In genomic region chr7:44140341-44140740, GRCh38 we compare ENCODE assay signal across 30 cellular contexts. TPM values are rescaled to one million over a fixed set of nuclear protein-coding genes. Genes with fewer than 3 reads are reported as not detected.
DNase-seq lines count a peak whose midpoint lies in the region; ATAC-seq and TF ChIP-seq lines count a peak whose summit lies in the region.
"Had no signal": no experiment of that assay in that cellular context is flagged by ENCODE, and none has a peak within 500 bp of the region (broad histone marks: within the 10 kb centered on the region; RNA-seq: fewer than 3 reads in every experiment).

No MANE protein-coding gene starts in this region.

- H3K9ac ChIP-seq in endodermal cell (ENCODE audit: extremely low read depth, low read length, poor library complexity, severe bottlenecking) (no peak overlapping the region), mesendoderm (ENCODE audit: low read length) (no peak overlapping the region)
- H3K9ac ChIP-seq: BLaER1 treated with 17β-estradiol and CSF1 and Interleukin-3, amounts not matched to agents 10 nM and 100 nM; GM23248 had no signal

- no peak overlapping the region for H2BK15ac ChIP-seq in mesendoderm (replicated peaks; ENCODE audit: low read depth)

- H3K79me2 ChIP-seq in mesendoderm (ENCODE audit: control insufficient read depth, insufficient read depth, low read length): no peaks in the 10 kb centered on the region

- DNase-seq in left ventricle myocardium inferior (no peak), Right ventricle myocardium superior (no peak), endodermal cell (no peak), mesendoderm (no peak), spleen (peak; percentile 59), left colon (no peak), RWPE1 (ENCODE audit: low spot score) (no peak)
- no peak for DNase-seq in effector memory CD8-positive, alpha-beta T cell
- DNase-seq: AML-193; CD4-positive, alpha-beta memory T cell; COR-L47; DMS53; GM23248; H9; KBM-7; NCI-H1105 treated with DMSO at 0.1 percent for 48 hours; NCI-H2029; NCI-H446; NCI-H526; NCI-H82; NK-92 treated with Interleukin-12 subunit alpha and Interleukin-12 subunit beta, amount 100 ng/mL, for 24 hours; PC-3; SHP77 had no signal

- POLR2A ChIA-PET in RWPE1 (lab: Yijun Ruan, JAX; ENCODE audit: low non-redundant PET): no interaction called here

- no peak overlapping the region for H3K23ac ChIP-seq in mesendoderm (ENCODE audit: low read length)

- H3K56ac ChIP-seq in mesendoderm (ENCODE audit: low read length): no peak overlapping the region

- no peak overlapping the region for H4K8ac ChIP-seq in mesendoderm (ENCODE audit: low read depth, low read length)

- H2AK5ac ChIP-seq in mesendoderm (ENCODE audit: low read length): peak overlapping the region; percentile 11

- H3K36me3 ChIP-seq in left ventricle myocardium inferior: no peaks in the 10 kb centered on the region
- H3K36me3 ChIP-seq in endodermal cell (ENCODE audit: control insufficient read depth, insufficient read depth, low read length): peaks cover 3% of the 10 kb centered on the region
- H3K36me3 ChIP-seq in mesendoderm (ENCODE audit: control insufficient read depth, insufficient read depth, low read length): no peaks in the 10 kb centered on the region
- H3K36me3 ChIP-seq in spleen: no peaks in the 10 kb centered on the region
- H3K36me3 ChIP-seq: BLaER1 treated with 17β-estradiol and CSF1 and Interleukin-3, amounts not matched to agents 10 nM and 100 nM had no signal

- H3K4ac ChIP-seq in mesendoderm (ENCODE audit: low read depth, low read length): no peak overlapping the region

- H3K9me3 ChIP-seq in left ventricle myocardium inferior (replicated peaks) (no peaks in the 10 kb centered on the region), endodermal cell (ENCODE audit: control insufficient read depth, low read length) (no peaks in the 10 kb centered on the region), spleen (no peaks in the 10 kb centered on the region)
- H3K9me3 ChIP-seq: A549; BLaER1 treated with 17β-estradiol and CSF1 and Interleukin-3, amounts not matched to agents 10 nM and 100 nM had no signal

- H3K18ac ChIP-seq in mesendoderm (ENCODE audit: low read length): no peak overlapping the region

- no peak for ATAC-seq in Right ventricle myocardium superior (ENCODE audit: poor library complexity)
- no peak for ATAC-seq in left colon
- no peak for ATAC-seq in effector memory CD8-positive, alpha-beta T cell (replicated peaks)
- ATAC-seq: A549, PC-3 had no signal

- H3K4me1 ChIP-seq in left ventricle myocardium inferior: peaks cover 27% of the 10 kb centered on the region
- H3K4me1 ChIP-seq in endodermal cell (ENCODE audit: control insufficient read depth, insufficient read depth, low read length): peaks cover 9% of the 10 kb centered on the region
- peaks cover 7% of the 10 kb centered on the region for H3K4me1 ChIP-seq in mesendoderm (ENCODE audit: control insufficient read depth, low read depth, low read length)
- H3K4me1 ChIP-seq in spleen: peaks cover 1 to 6% (median 4%) of the 10 kb centered on the region in 6 donors
- H3K4me1 ChIP-seq: A549 had no signal

- TF ChIP-seq CTCF in left ventricle myocardium inferior (IDR thresholded peaks at IDR 0.05; ENCODE audit: borderline replicate concordance) (no peak), endodermal cell (conservative IDR thresholded peaks at IDR 0.05) (no peak), spleen (IDR thresholded peaks at IDR 0.05 in 8 of 11, conservative IDR thresholded peaks at IDR 0.05 in 3 of 11) (no peak), RWPE1 (conservative IDR thresholded peaks at IDR 0.05; ENCODE audit: low read depth) (no peak)

- H3K4me3 Mint-ChIP-seq in endodermal cell: no peak overlapping the region
- no peak overlapping the region for H3K4me3 Mint-ChIP-seq in effector memory CD8-positive, alpha-beta T cell
- H3K4me3 Mint-ChIP-seq: CD4-positive, alpha-beta memory T cell had no signal

- H3K36me3 Mint-ChIP-seq in endodermal cell (ENCODE audit: low read depth): no peaks in the 10 kb centered on the region
- H3K36me3 Mint-ChIP-seq in effector memory CD8-positive, alpha-beta T cell (ENCODE audit: insufficient read depth): no peaks in the 10 kb centered on the region
- H3K36me3 Mint-ChIP-seq: CD4-positive, alpha-beta memory T cell had no signal

- no peak overlapping the region for H3K27ac Mint-ChIP-seq in endodermal cell
- H3K27ac Mint-ChIP-seq in effector memory CD8-positive, alpha-beta T cell: peak overlapping the region in 1 of 2 donors; percentile 15
- H3K27ac Mint-ChIP-seq: CD4-positive, alpha-beta memory T cell; H9 had no signal

- peak overlapping the region; percentile 59 for H3K4me3 ChIP-seq in left ventricle myocardium inferior
- peak overlapping the region; percentile 72 for H3K4me3 ChIP-seq in endodermal cell (ENCODE audit: low read length)
- no peak overlapping the region for H3K4me3 ChIP-seq in mesendoderm (ENCODE audit: low read length)
- H3K4me3 ChIP-seq in spleen: no peak overlapping the region
- H3K4me3 ChIP-seq: A549; BLaER1 treated with 17β-estradiol and CSF1 and Interleukin-3, amounts not matched to agents 10 nM and 100 nM; GM23248 had no signal

- H3K79me1 ChIP-seq in mesendoderm (ENCODE audit: low read length): no peaks in the 10 kb centered on the region

- CTCF ChIA-PET in RWPE1 (lab: Yijun Ruan, JAX): no interaction called here

- intact Hi-C loops in left ventricle myocardium inferior (cut with micrococcal nuclease): no loop called here
- intact Hi-C loops in Right ventricle myocardium superior (cut with DNase I): no loop called here
- intact Hi-C loops in spleen (cut with DNase I; ENCODE audit: low total_unique reads): no loop called here
- intact Hi-C loops in left colon (cut with DNase I, micrococcal nuclease): no loop called here

- no peak overlapping the region for H3K4me2 ChIP-seq in mesendoderm (ENCODE audit: low read length)
- H3K4me2 ChIP-seq: A549 had no signal

- no peak overlapping the region for H2BK120ac ChIP-seq in mesendoderm (ENCODE audit: low read depth, low read length)

- H2BK5ac ChIP-seq in mesendoderm (ENCODE audit: low read length): no peak overlapping the region

- H4K5ac ChIP-seq in mesendoderm (ENCODE audit: low read length): no peak overlapping the region

- H3K27ac ChIP-seq in left ventricle myocardium inferior (replicated peaks) (peak overlapping the region; percentile 63), endodermal cell (ENCODE audit: low read depth, low read length) (no peak overlapping the region), mesendoderm (ENCODE audit: low read depth, low read length) (no peak overlapping the region), spleen (no peak overlapping the region), RWPE1 (no peak overlapping the region)
- H3K27ac ChIP-seq: A549; BLaER1 treated with 17β-estradiol and CSF1 and Interleukin-3, amounts not matched to agents 10 nM and 100 nM; GM23248 had no signal

- 90% methylated on average over 10 of the region's 10 CpGs; no CpG with 5 or more reads in 1 of the 2 experiments for WGBS in endodermal cell (ENCODE audit: insufficient coverage in 1 of 2, insufficient read length in 1 of 2), 2 experiments
- no CpG with 5 or more reads among the region's 10 CpGs for WGBS in mesendoderm (ENCODE audit: extremely low coverage, insufficient coverage, low lambda C conversion rate)
- 77 to 93% (median 82%) methylated on average over 8 to 10 of the region's 10 CpGs for WGBS in spleen, 5 donors

- H3K9me3 Mint-ChIP-seq in endodermal cell: no peaks in the 10 kb centered on the region
- H3K9me3 Mint-ChIP-seq in effector memory CD8-positive, alpha-beta T cell: no peaks in the 10 kb centered on the region
- H3K9me3 Mint-ChIP-seq: CD4-positive, alpha-beta memory T cell; H9 had no signal

- peaks cover 2% of the 10 kb centered on the region for H3K27me3 ChIP-seq in left ventricle myocardium inferior (ENCODE audit: low read depth)
- peaks cover 20% of the 10 kb centered on the region for H3K27me3 ChIP-seq in endodermal cell (ENCODE audit: control insufficient read depth, insufficient read depth, low read length, poor library complexity, severe bottlenecking)
- H3K27me3 ChIP-seq in mesendoderm (ENCODE audit: insufficient read depth, low read length, poor library complexity): no peaks in the 10 kb centered on the region
- H3K27me3 ChIP-seq in spleen (replicated peaks in 1 of 7): peaks cover 0 to 12% (median 2%) of the 10 kb centered on the region in 7 donors

- TF ChIP-seq POLR2A in spleen (IDR thresholded peaks at IDR 0.05): no peak

- H3K27me3 Mint-ChIP-seq in endodermal cell (ENCODE audit: insufficient read depth): peaks cover 42% of the 10 kb centered on the region
- H3K27me3 Mint-ChIP-seq in effector memory CD8-positive, alpha-beta T cell: peaks cover 13 to 35% of the 10 kb centered on the region in 2 donors

- peaks cover 7% of the 10 kb centered on the region for H3K4me1 Mint-ChIP-seq in endodermal cell
- peaks cover 0 to 4% of the 10 kb centered on the region in 2 donors for H3K4me1 Mint-ChIP-seq in effector memory CD8-positive, alpha-beta T cell (ENCODE audit: low read depth in 2 of 2)

RNA-seq across cellular contexts. Expression of gene MYL7, which starts 0.8 kb away (rescaled TPM):
- total RNA-seq in left ventricle myocardium inferior: 518 TPM
- 2,290 TPM for total RNA-seq in Right ventricle myocardium superior
- total RNA-seq in endodermal cell: 100 to 1,000 TPM; 115 to 120 TPM
- polyA plus RNA-seq in endodermal cell (2013, experiment 1 of 2): 102 TPM
- polyA plus RNA-seq in endodermal cell (2013, experiment 2 of 2): 140 TPM
- polyA plus RNA-seq in mesendoderm (2013, experiment 1 of 2): 75.9 TPM
- polyA plus RNA-seq in mesendoderm (2013, experiment 2 of 2): 75.4 TPM
- 1 to 10 TPM in 1 of 7 donors, not detected in 6; 1.6 TPM for total RNA-seq in spleen
- polyA plus RNA-seq in spleen: under 1 TPM in 1 of 3 donors, not detected in 2; 0.22 TPM
- total RNA-seq in left colon: not detected
- total RNA-seq: CD4-positive, alpha-beta memory T cell; Daoy; GM23248; LHCN-M2; MCF 10A; PC-3; SK-MEL-5 had no signal
- polyA plus RNA-seq: A549; CD4-positive, alpha-beta memory T cell; GM23248 had no signal

RNA-seq across cellular contexts. Expression of gene POLD2, which starts 17.0 kb away (rescaled TPM):
- total RNA-seq in left ventricle myocardium inferior (78.0 TPM), Right ventricle myocardium superior (75.3 TPM), endodermal cell (100 to 1,000 TPM; 127 to 141 TPM), spleen (10 to 100 TPM; 31.9 to 73.0 (median 40.9) TPM), left colon (10 to 100 TPM; 40.5 to 57.0 TPM)
- polyA plus RNA-seq in endodermal cell (2013, experiment 1 of 2): 118 TPM
- 108 TPM for polyA plus RNA-seq in endodermal cell (2013, experiment 2 of 2)
- polyA plus RNA-seq in mesendoderm (2013, experiment 1 of 2): 123 TPM
- polyA plus RNA-seq in mesendoderm (2013, experiment 2 of 2): 124 TPM
- 10 to 100 TPM; 53.7 to 79.1 (median 69.4) TPM for polyA plus RNA-seq in spleen

RNA-seq across cellular contexts. Expression of gene AEBP1, which starts 36.2 kb away (rescaled TPM):
- total RNA-seq in left ventricle myocardium inferior (20.5 TPM), Right ventricle myocardium superior (12.4 TPM), endodermal cell (10 to 100 TPM; 55.2 to 65.8 TPM), spleen (100 to 1,000 TPM in 2 of 7 donors, 10 to 100 TPM in 5; 67.5 to 106 (median 88.3) TPM), left colon (10 to 100 TPM; 20.1 to 59.6 TPM)
- polyA plus RNA-seq in endodermal cell (2013, experiment 1 of 2): 52.9 TPM
- 51.0 TPM for polyA plus RNA-seq in endodermal cell (2013, experiment 2 of 2)
- polyA plus RNA-seq in mesendoderm (2013, experiment 1 of 2): 19.7 TPM
- 20.4 TPM for polyA plus RNA-seq in mesendoderm (2013, experiment 2 of 2)
- 10 to 100 TPM; 41.3 to 71.7 (median 49.7) TPM for polyA plus RNA-seq in spleen
- total RNA-seq: Daoy, LHCN-M2, MCF 10A, PC-3, SK-MEL-5 had no signal
- polyA plus RNA-seq: A549 had no signal

RNA-seq across cellular contexts. Expression of gene GCK, which starts 48.9 kb away (rescaled TPM):
- total RNA-seq in left ventricle myocardium inferior: 0.49 TPM
- 1.3 TPM for total RNA-seq in Right ventricle myocardium superior
- total RNA-seq in endodermal cell: under 1 TPM; 0.29 to 0.48 TPM
- polyA plus RNA-seq in endodermal cell (2013, experiment 1 of 2): 5.4 TPM
- 5.5 TPM for polyA plus RNA-seq in endodermal cell (2013, experiment 2 of 2)
- polyA plus RNA-seq in mesendoderm (2013, experiment 1 of 2): 3.5 TPM
- 3.7 TPM for polyA plus RNA-seq in mesendoderm (2013, experiment 2 of 2)
- total RNA-seq in spleen: 1 to 10 TPM in 1 of 7 donors, under 1 TPM in 3, not detected in 3; 0.29 to 1.6 (median 0.49) TPM
- 1 to 10 TPM in 2 of 3 donors, under 1 TPM in 1; 0.55 to 1.7 (median 1.2) TPM for polyA plus RNA-seq in spleen
- under 1 TPM; 0.15 to 0.22 TPM for total RNA-seq in left colon
- total RNA-seq: G401, LHCN-M2, MCF 10A, PC-3, SK-MEL-5 had no signal

RNA-seq across cellular contexts. Expression of gene POLM, which starts 58.0 kb away (rescaled TPM):
- 12.4 TPM for total RNA-seq in left ventricle myocardium inferior
- 15.5 TPM for total RNA-seq in Right ventricle myocardium superior
- total RNA-seq in endodermal cell: 10 to 100 TPM; 23.6 to 27.0 TPM
- polyA plus RNA-seq in endodermal cell (2013, experiment 1 of 2): 17.6 TPM
- polyA plus RNA-seq in endodermal cell (2013, experiment 2 of 2): 16.5 TPM
- 5.5 TPM for polyA plus RNA-seq in mesendoderm (2013, experiment 1 of 2)
- polyA plus RNA-seq in mesendoderm (2013, experiment 2 of 2): 5.6 TPM
- 100 to 1,000 TPM in 1 of 7 donors, 10 to 100 TPM in 6; 42.8 to 104 (median 63.4) TPM for total RNA-seq in spleen
- polyA plus RNA-seq in spleen: 10 to 100 TPM; 22.0 to 44.9 (median 30.3) TPM
- 10 to 100 TPM; 20.7 to 22.8 TPM for total RNA-seq in left colon

Comparison
In these comparisons a context has a peak if more than half of its experiments do, and no peak if none do; other contexts are left out.
1. H3K4me3 ChIP-seq: peak in left ventricle myocardium inferior (single experiment) and endodermal cell (single experiment); none in mesendoderm (single experiment) and spleen (0 of 8).
2. RNA of gene MYL7, which starts 0.8 kb away (total RNA-seq): 2,290 TPM in Right ventricle myocardium superior (single experiment), 518 TPM in left ventricle myocardium inferior (single experiment) and 115 to 120 TPM in endodermal cell; 1.6 TPM in spleen and not detected in left colon; every median in the first group is over 10 times any median in the second.